In genomic region chr6:95280690-95281273, GRCh38 we compare ENCODE assay signal across 11 cellular contexts.
DNase-seq lines count a peak whose midpoint lies in the region; ATAC-seq and TF ChIP-seq lines count a peak whose summit lies in the region.
"Had no signal": no experiment of that assay in that cellular context is flagged by ENCODE, and none has a peak within 500 bp of the region (broad histone marks: within the 10 kb centered on the region; RNA-seq: fewer than 3 reads in every experiment).

No MANE protein-coding gene starts in this region.

- H3K36me3 ChIP-seq in smooth muscle cell (ENCODE audit: low read depth): no peaks in the 10 kb centered on the region

- H3K9ac ChIP-seq in smooth muscle cell (ENCODE audit: low read depth): no peak overlapping the region
- H3K9ac ChIP-seq: parathyroid adenoma had no signal

- DNase-seq in NCI-H1092 treated with DMSO at 0.1 percent for 48 hours (lab: John Stamatoyannopoulos, UW) (peak; percentile 21), NCI-H1092 (lab: John Stamatoyannopoulos, UW) (no peak), NCI-H526 (lab: John Stamatoyannopoulos, UW) (peak; percentile 14 to 60), choroid plexus epithelial cell (ENCODE audit: low read depth) (peak; percentile 81), smooth muscle cell (lab: John Stamatoyannopoulos, UW; ENCODE audit: unreplicated experiment) (no peak), RPMI8226 (no peak)
- DNase-seq: 8988T had no signal

- H3K9me3 ChIP-seq in smooth muscle cell (replicated peaks; ENCODE audit: low read depth): no peaks in the 10 kb centered on the region

- WGBS in smooth muscle cell (ENCODE audit: low lambda C conversion rate): 39% methylated on average over 4 of the region's 4 CpGs

- TF ChIP-seq CTCF in choroid plexus epithelial cell (conservative IDR thresholded peaks at IDR 0.05; ENCODE audit: low read depth, low read length): peak; percentile 71
- TF ChIP-seq CTCF in smooth muscle cell (IDR thresholded peaks at IDR 0.05; ENCODE audit: borderline replicate concordance, insufficient read depth, poor library complexity, severe bottlenecking): peak; percentile 45

- H3K4me2 ChIP-seq in smooth muscle cell: no peak overlapping the region

- no peak for ATAC-seq in GM19467 (IDR thresholded peaks at IDR 0.05; ENCODE audit: unreplicated experiment)
- ATAC-seq in HG03521 (IDR thresholded peaks at IDR 0.05; ENCODE audit: unreplicated experiment): no peak

- H3K4me1 ChIP-seq in smooth muscle cell (ENCODE audit: low read depth): no peaks in the 10 kb centered on the region
- H3K4me1 ChIP-seq: parathyroid adenoma had no signal

- H3K4me3 ChIP-seq in choroid plexus epithelial cell (ENCODE audit: low read depth, low read length) (no peak overlapping the region), smooth muscle cell (no peak overlapping the region)

- H3K27me3 ChIP-seq in smooth muscle cell (ENCODE audit: low read depth): no peaks in the 10 kb centered on the region

- no peak overlapping the region for H3K27ac ChIP-seq in smooth muscle cell (ENCODE audit: low read depth)
- H3K27ac ChIP-seq: HL-60, parathyroid adenoma had no signal

- no peaks in the 10 kb centered on the region for H4K20me1 ChIP-seq in smooth muscle cell (ENCODE audit: low read depth)

- no peaks in the 10 kb centered on the region for H3K79me2 ChIP-seq in smooth muscle cell (ENCODE audit: low read depth)
- H3K79me2 ChIP-seq: parathyroid adenoma had no signal

- H3F3A ChIP-seq in smooth muscle cell (ENCODE audit: low read depth): no peaks in the 10 kb centered on the region

- no peak overlapping the region for H2AFZ ChIP-seq in smooth muscle cell (ENCODE audit: low read depth)
- H2AFZ ChIP-seq: parathyroid adenoma had no signal

Comparison
In these comparisons a context has a peak if more than half of its experiments do, and no peak if none do; other contexts are left out.
1. DNase-seq: peak in NCI-H1092 treated with DMSO at 0.1 percent for 48 hours (single experiment), NCI-H526 (2 of 2) and choroid plexus epithelial cell (single experiment); none in NCI-H1092 (single experiment), smooth muscle cell (single experiment) and RPMI8226 (single experiment).